2 cellular contexts compared by ENCODE assay signal in genomic region chr15:94230886-94231727, GRCh38.
TF ChIP-seq lines count a peak whose summit lies in the region.

Gene MCTP2 (plus strand): TSS chr15:94231561. CDS start chr15:94298266, 66,705 bp downstream.

TF ChIP-seq in WTC11, 78 proteins besides CTCF, POLR2A, EP300 and RAD21 (continued from another document and continues in another):
- TF ChIP-seq MLX (CRISPR knock-in tag; IDR thresholded peaks at IDR 0.05) (no peak), USF1 (CRISPR knock-in tag; IDR thresholded peaks at IDR 0.05) (no peak), MYBL2 (CRISPR knock-in tag; IDR thresholded peaks at IDR 0.05) (0 out of 2 replicates have a peak, but pooled peaks have one; percentile 67), PREB (CRISPR knock-in tag; IDR thresholded peaks at IDR 0.05; ENCODE audit: borderline replicate concordance) (no peak), ATF1 (CRISPR knock-in tag; IDR thresholded peaks at IDR 0.05) (no peak), AR (CRISPR knock-in tag; IDR thresholded peaks at IDR 0.05) (no peak), AFF4 (CRISPR knock-in tag; IDR thresholded peaks at IDR 0.05; ENCODE audit: borderline replicate concordance) (no peak), SP1 (CRISPR knock-in tag; conservative IDR thresholded peaks at IDR 0.05) (peak; percentile 63), FOXP4 (CRISPR knock-in tag; IDR thresholded peaks at IDR 0.05) (no peak), ZNF396 (CRISPR knock-in tag; IDR thresholded peaks at IDR 0.05; ENCODE audit: borderline replicate concordance) (no peak), ZMAT4 (CRISPR knock-in tag; IDR thresholded peaks at IDR 0.05) (no peak), SMAD4 (CRISPR knock-in tag; IDR thresholded peaks at IDR 0.05) (no peak)

TF ChIP-seq in HepG2, 621 proteins besides CTCF, POLR2A, EP300 and RAD21 (continued from another document and continues in another):
- TF ChIP-seq PATZ1 (CRISPR knock-in tag; IDR thresholded peaks at IDR 0.05) (peak; percentile 99), ZBTB26 (CRISPR knock-in tag; IDR thresholded peaks at IDR 0.05; ENCODE audit: borderline replicate concordance) (no peak), ARID4A (CRISPR knock-in tag; IDR thresholded peaks at IDR 0.05; ENCODE audit: borderline replicate concordance) (peak; percentile 62; the same call in 1 of the 2 replicates), SRSF1 (optimal IDR thresholded peaks at IDR 0.05; ENCODE audit: low read depth, low read length) (peak; percentile 72), ELK4 (CRISPR knock-in tag; IDR thresholded peaks at IDR 0.05; ENCODE audit: borderline replicate concordance) (no peak), ZNF740 (CRISPR knock-in tag; IDR thresholded peaks at IDR 0.05) (peak; percentile 86), ZBTB39 (CRISPR knock-in tag; IDR thresholded peaks at IDR 0.05) (no peak), IRF1 (CRISPR knock-in tag; IDR thresholded peaks at IDR 0.05; ENCODE audit: low read depth) (no peak), MEF2D (CRISPR knock-in tag; IDR thresholded peaks at IDR 0.05) (no peak), NR0B2 (CRISPR knock-in tag; IDR thresholded peaks at IDR 0.05) (no peak), STAT5B (CRISPR knock-in tag; IDR thresholded peaks at IDR 0.05) (no peak), CREB1 (IDR thresholded peaks at IDR 0.05) (no peak), CREB1 (CRISPR knock-in tag; IDR thresholded peaks at IDR 0.05) (peak; percentile 33; the same call in 1 of the 2 replicates), ZNF619 (CRISPR knock-in tag; IDR thresholded peaks at IDR 0.05) (no peak), ZNF232 (CRISPR knock-in tag; IDR thresholded peaks at IDR 0.05; ENCODE audit: borderline replicate concordance) (no peak), ZNF121 (CRISPR knock-in tag; IDR thresholded peaks at IDR 0.05) (no peak), ZNF556 (CRISPR knock-in tag; IDR thresholded peaks at IDR 0.05; ENCODE audit: borderline replicate concordance) (0 out of 2 replicates have a peak, but pooled peaks have one; percentile 25), ZNF143 (CRISPR knock-in tag; IDR thresholded peaks at IDR 0.05) (no peak), ZNF225 (CRISPR knock-in tag; IDR thresholded peaks at IDR 0.05) (no peak; the same call in 1 of the 2 replicates), ZNF512B (CRISPR knock-in tag; IDR thresholded peaks at IDR 0.05; ENCODE audit: borderline replicate concordance) (peak; percentile 84; the same call in 1 of the 2 replicates), ZSCAN5A (CRISPR knock-in tag; IDR thresholded peaks at IDR 0.05; ENCODE audit: borderline replicate concordance) (no peak), LCORL (IDR thresholded peaks at IDR 0.05) (no peak), LCORL (CRISPR knock-in tag; IDR thresholded peaks at IDR 0.05) (0 out of 2 replicates have a peak, but pooled peaks have one; percentile 48), ZBTB7B (CRISPR knock-in tag; IDR thresholded peaks at IDR 0.05) (peak; percentile 42; the same call in 1 of the 2 replicates), ZNF124 (CRISPR knock-in tag; IDR thresholded peaks at IDR 0.05) (no peak), ZNF562 (CRISPR knock-in tag; IDR thresholded peaks at IDR 0.05; ENCODE audit: borderline replicate concordance) (no peak), ZFP90 (CRISPR knock-in tag; IDR thresholded peaks at IDR 0.05; ENCODE audit: borderline replicate concordance) (0 out of 2 replicates have a peak, but pooled peaks have one; percentile 45), ZNF326 (CRISPR knock-in tag; IDR thresholded peaks at IDR 0.05; ENCODE audit: borderline replicate concordance) (no peak), ZNF577 (CRISPR knock-in tag; IDR thresholded peaks at IDR 0.05; ENCODE audit: borderline replicate concordance, low read depth) (no peak), MTA3 (CRISPR knock-in tag; IDR thresholded peaks at IDR 0.05) (no peak), ZNF83 (CRISPR knock-in tag; IDR thresholded peaks at IDR 0.05; ENCODE audit: borderline replicate concordance) (no peak), POGK (CRISPR knock-in tag; conservative IDR thresholded peaks at IDR 0.05) (no peak), PHF21A (CRISPR knock-in tag; IDR thresholded peaks at IDR 0.05) (peak; percentile 66), BCL6 (CRISPR knock-in tag; IDR thresholded peaks at IDR 0.05) (peak; percentile 22; the same call in 1 of the 2 replicates), KMT2B (CRISPR knock-in tag; IDR thresholded peaks at IDR 0.05) (peak; percentile 46; the same call in 1 of the 2 replicates), HOXA7 (CRISPR knock-in tag; IDR thresholded peaks at IDR 0.05) (no peak), ZNF564 (CRISPR knock-in tag; IDR thresholded peaks at IDR 0.05) (no peak), ISX (CRISPR knock-in tag; conservative IDR thresholded peaks at IDR 0.05) (no peak)
